In the genomic region with DNA sequence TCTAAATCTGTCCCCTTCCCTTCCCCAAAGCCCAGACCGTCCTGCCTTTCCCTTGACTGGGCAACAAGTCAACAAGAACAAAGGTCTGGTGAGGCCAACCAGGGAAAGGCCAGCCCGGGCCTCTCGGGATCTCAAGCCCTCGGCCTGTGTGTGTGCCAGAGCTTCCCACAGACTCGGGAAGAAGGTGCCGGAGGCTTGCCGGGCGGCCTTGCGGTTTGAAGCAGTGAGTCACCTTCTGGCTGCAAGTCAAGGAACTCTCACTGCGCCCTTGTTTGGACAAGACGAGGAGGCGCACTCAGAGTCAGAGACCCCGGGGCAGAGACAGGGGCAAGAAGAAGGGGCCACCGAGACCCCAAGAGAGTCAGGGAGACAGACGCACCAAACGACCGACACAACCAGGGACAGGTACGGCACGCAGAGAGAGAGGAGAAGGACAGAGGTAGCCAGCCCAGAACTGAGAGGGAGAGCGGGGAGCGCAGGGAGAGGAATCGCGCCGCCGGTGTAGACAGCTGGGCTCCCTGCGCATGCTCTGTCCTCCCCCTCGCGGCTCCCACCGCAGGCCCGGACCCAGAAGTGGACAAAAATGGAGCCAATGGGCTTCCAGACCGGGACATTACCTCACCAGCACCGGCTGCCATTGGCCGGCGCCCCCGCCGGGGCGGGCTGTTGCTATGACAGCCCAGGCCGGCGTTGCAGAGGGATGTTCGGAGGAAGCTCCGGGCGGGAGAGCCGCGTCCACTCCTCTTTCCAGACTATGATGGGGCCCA, we compare ENCODE assay signal across 8 cellular contexts.
A peak's percentile ranks its signal among the peaks of the same experiment; 100 is the strongest.
DNase-seq lines count a peak whose midpoint lies in the region; ATAC-seq and TF ChIP-seq lines count a peak whose summit lies in the region.

No MANE protein-coding gene starts in this region.

- H3K27ac Mint-ChIP-seq in naive B cell, result peak overlapping the region in 1 of 6 donors; percentile 56
- H3K27ac Mint-ChIP-seq in stimulated activated naive B cell treated with anti-CD40 and anti-IgM and Interleukin-4, amounts not matched to agents 10 μg/mL and 1 μg/mL and 100 μg/mL, for 72 hours, result peak overlapping the region; percentile 48

- H3K4me3 Mint-ChIP-seq in naive B cell, result peak overlapping the region; percentile 35 to 89 (median 75)
- peak overlapping the region; percentile 60 to 76 for H3K4me3 Mint-ChIP-seq in stimulated activated naive B cell treated with anti-CD40 and anti-IgM and Interleukin-4, amounts not matched to agents 10 μg/mL and 1 μg/mL and 100 μg/mL, for 72 hours

- peak overlapping the region; percentile 62 for H2AFZ ChIP-seq in Loucy (ENCODE audit: low read length)

- no peaks in the 10 kb centered on the region for H3K79me2 ChIP-seq in Loucy (ENCODE audit: insufficient read depth, low read length)

- peaks cover 15% of the 10 kb centered on the region for H3K27me3 ChIP-seq in Loucy (ENCODE audit: insufficient read depth, low read length, poor library complexity, severe bottlenecking)

- peaks cover 0 to 9% of the 10 kb centered on the region in 2 donors for H3K36me3 Mint-ChIP-seq in naive B cell
- no peaks in the 10 kb centered on the region for H3K36me3 Mint-ChIP-seq in stimulated activated naive B cell treated with anti-CD40 and anti-IgM and Interleukin-4, amounts not matched to agents 10 μg/mL and 1 μg/mL and 100 μg/mL, for 72 hours

- TF ChIP-seq CTCF in Loucy (conservative IDR thresholded peaks at IDR 0.05; ENCODE audit: low read length), result no peak
- no peak for TF ChIP-seq CTCF in RWPE1 (conservative IDR thresholded peaks at IDR 0.05; ENCODE audit: low read depth)
- TF ChIP-seq CTCF in fibroblast of mammary gland (conservative IDR thresholded peaks at IDR 0.05; ENCODE audit: control insufficient read depth, insufficient read depth, low read depth, low read length), result no peak

- H3K4me1 Mint-ChIP-seq in naive B cell, result peaks cover 18 to 29% (median 24%) of the 10 kb centered on the region in 3 donors
- peaks cover 17 to 25% of the 10 kb centered on the region in 2 donors for H3K4me1 Mint-ChIP-seq in stimulated activated naive B cell treated with anti-CD40 and anti-IgM and Interleukin-4, amounts not matched to agents 10 μg/mL and 1 μg/mL and 100 μg/mL, for 72 hours

- no peak overlapping the region for H3K9ac ChIP-seq in Loucy (ENCODE audit: low read depth, low read length, poor library complexity, severe bottlenecking)

- H3K9me2 ChIP-seq in Loucy (replicated peaks; ENCODE audit: low read depth, low read length), result no peaks in the 10 kb centered on the region

- no peaks in the 10 kb centered on the region for H3K9me3 ChIP-seq in Loucy (ENCODE audit: insufficient read depth, low read depth, low read length)

- no peaks in the 10 kb centered on the region for H4K20me1 ChIP-seq in Loucy (ENCODE audit: insufficient read depth, low read length, poor library complexity, severe bottlenecking)

- no peaks in the 10 kb centered on the region for H3K36me3 ChIP-seq in Loucy (ENCODE audit: insufficient read depth, low read length)

- H3F3A ChIP-seq in Loucy (ENCODE audit: low read depth), result no peaks in the 10 kb centered on the region

- H3K4me3 ChIP-seq in Loucy (ENCODE audit: low read length, poor library complexity, severe bottlenecking) (peak overlapping the region; percentile 54), fibroblast of mammary gland (ENCODE audit: control insufficient read depth, low read depth, low read length) (peak overlapping the region; percentile 57)

- DNase-seq in DMS153 treated with DMSO at 0.1 percent for 48 hours (lab: John Stamatoyannopoulos, UW; ENCODE audit: unreplicated experiment) (peak; percentile 100), H4 (ENCODE audit: low spot score) (peak; percentile 97), RWPE1 (ENCODE audit: low spot score) (peak; percentile 99), fibroblast of mammary gland (ENCODE audit: low read depth) (peak; percentile 100), naive B cell (peak; percentile 56)
- DNase-seq in activated T-helper 9 cell treated with anti-CD3 and anti-CD28 coated beads, Interleukin-2, amount 50 U/mL, for 16 hours (ENCODE audit: low read depth), result peak; percentile 26
- DNase-seq in stimulated activated naive B cell treated with anti-CD40 and anti-IgM and Interleukin-4, amounts not matched to agents 10 μg/mL and 1 μg/mL and 100 μg/mL, for 72 hours, result peak; percentile 71

- POLR2A ChIA-PET in RWPE1 (lab: Yijun Ruan, JAX; ENCODE audit: low non-redundant PET), result no interaction called here

- peak overlapping the region; percentile 59 for H3K4me2 ChIP-seq in Loucy (ENCODE audit: low read depth, low read length, poor library complexity, severe bottlenecking)

- ATAC-seq in naive B cell (ENCODE audit: low read depth in 2 of 2), result peak; percentile 92 to 93
- ATAC-seq in stimulated activated naive B cell treated with anti-CD40 and anti-IgM and Interleukin-4, amounts not matched to agents 10 μg/mL and 1 μg/mL and 100 μg/mL, for 72 hours (replicated peaks), result peak; percentile 96 to 97

- CTCF ChIA-PET in RWPE1 (lab: Yijun Ruan, JAX), result interaction anchor here (0.6 to 1.7 kb wide), 4 partner anchors 11 to 692 kb away, joined by 3 to 7 read pairs (median 4); no protein-coding TSS in a partner anchor

- H3K9me3 Mint-ChIP-seq in naive B cell, result peaks cover 0 to 3% (median 0%) of the 10 kb centered on the region in 7 donors
- no peaks in the 10 kb centered on the region for H3K9me3 Mint-ChIP-seq in stimulated activated naive B cell treated with anti-CD40 and anti-IgM and Interleukin-4, amounts not matched to agents 10 μg/mL and 1 μg/mL and 100 μg/mL, for 72 hours

- H3K27ac ChIP-seq in RWPE1, result peak overlapping the region; percentile 94

- peaks cover 12% of the 10 kb centered on the region for H3K4me1 ChIP-seq in Loucy (ENCODE audit: insufficient read depth, low read length, poor library complexity, severe bottlenecking)

- H3K27me3 Mint-ChIP-seq in naive B cell, result peaks cover 61 to 75% (median 71%) of the 10 kb centered on the region in 3 donors
- peaks cover 65 to 76% of the 10 kb centered on the region in 2 donors for H3K27me3 Mint-ChIP-seq in stimulated activated naive B cell treated with anti-CD40 and anti-IgM and Interleukin-4, amounts not matched to agents 10 μg/mL and 1 μg/mL and 100 μg/mL, for 72 hours

Comparison
In these comparisons a context has a peak if more than half of its experiments do, and no peak if none do; other contexts are left out.
1. Peak in every context shown above with its lines: DNase-seq, ATAC-seq, H3K4me3 ChIP-seq and H3K27ac ChIP-seq.
2. DNase-seq: peak in every context shown above with its lines; median percentile 100 in DMS153 treated with DMSO at 0.1 percent for 48 hours; 100 in fibroblast of mammary gland; 99 in RWPE1; 97 in H4; 71 in stimulated activated naive B cell treated with anti-CD40 and anti-IgM and Interleukin-4, amounts not matched to agents 10 μg/mL and 1 μg/mL and 100 μg/mL, for 72 hours; 56 in naive B cell; 26 in activated T-helper 9 cell treated with anti-CD3 and anti-CD28 coated beads, Interleukin-2, amount 50 U/mL, for 16 hours.